ENCODE assay signal across 25 cellular contexts in genomic region chr2:211724933-211725332, GRCh38.
"Had no signal": no experiment of that assay in that cellular context is flagged by ENCODE, and none has a peak within 500 bp of the region (broad histone marks: within the 10 kb centered on the region; RNA-seq: fewer than 3 reads in every experiment).

No MANE protein-coding gene starts in this region.

- DNase-seq: activated CD4-positive, alpha-beta T cell treated with anti-CD3 and anti-CD28 coated beads for 48 hours; activated CD4-positive, alpha-beta T cell treated with anti-CD3 and anti-CD28 coated beads, Interleukin-2, amount 50 U/mL, for 48 hours; activated CD4-positive, CD25-positive, alpha-beta regulatory T cell treated with anti-CD3 and anti-CD28 coated beads, Interleukin-2, amount 50 U/mL, for 72 hours; activated CD8-positive, alpha-beta memory T cell treated with anti-CD3 and anti-CD28 coated beads, Interleukin-2, amount 10 ng/mL, durations not matched to agents 7 days and 5 days; activated effector memory CD4-positive, alpha-beta T cell treated with anti-CD3 and anti-CD28 coated beads, Interleukin-2, amount 50 U/mL, for 16 hours; activated naive CD4-positive, alpha-beta T cell treated with Interleukin-2 at 50 U/mL for 16 hours; activated naive CD8-positive, alpha-beta T cell treated with anti-CD3 and anti-CD28 coated beads, Interleukin-2, amount 50 U/mL, for 24 hours; activated T-cell treated with anti-CD3 and anti-CD28 coated beads, Interleukin-2, amount 50 U/mL, for 4 hours; amniotic stem cell; KG1; NCI-H1092; NCI-H1417 treated with DMSO at 0.1 percent for 48 hours; NCI-H1694; NCI-H2029; NCI-H345; NCI-H510A treated with DMSO at 0.1 percent for 48 hours; PC-3; SHP77 had no signal

- H3K27ac ChIP-seq: ascending aorta, SJSA1 had no signal

- ATAC-seq: activated CD8-positive, alpha-beta memory T cell treated with anti-CD3 and anti-CD28 coated beads, Interleukin-2, amount 10 ng/mL, durations not matched to agents 7 days and 5 days; activated naive CD4-positive, alpha-beta T cell treated with anti-CD3 and anti-CD28 coated beads, Interleukin-2, amount 50 U/mL, for 72 hours; activated naive CD8-positive, alpha-beta T cell treated with anti-CD3 and anti-CD28 coated beads, Interleukin-2, amount 50 U/mL, for 24 hours; activated T-cell treated with anti-CD3 and anti-CD28 coated beads, Interleukin-2, amount 50 U/mL, for 4 hours; PC-3; WTC11 had no signal

- H3K4me3 ChIP-seq: ascending aorta, SJSA1 had no signal

- H3K9me3 Mint-ChIP-seq: activated naive CD4-positive, alpha-beta T cell treated with anti-CD3 and anti-CD28 coated beads, Interleukin-2, amount 50 U/mL, for 72 hours; activated naive CD8-positive, alpha-beta T cell treated with anti-CD3 and anti-CD28 coated beads, Interleukin-2, amount 50 U/mL, for 24 hours; activated T-cell treated with anti-CD3 and anti-CD28 coated beads, Interleukin-2, amount 50 U/mL, for 4 hours; brain; T-helper 1 cell treated with Interleukin-12 subunit alpha and Interleukin-12 subunit beta and Interleukin-4 antibody, amounts not matched to agents 30 μg/mL and 1 μg/mL, for 36 hours; WTC11 had no signal

- H3K4me1 ChIP-seq: ascending aorta, SJSA1 had no signal

- H3K36me3 ChIP-seq: SJSA1 had no signal

- H3K9me3 ChIP-seq: ascending aorta, SJSA1 had no signal

- H3K4me1 Mint-ChIP-seq: activated CD8-positive, alpha-beta memory T cell treated with anti-CD3 and anti-CD28 coated beads, Interleukin-2, amount 10 ng/mL, durations not matched to agents 7 days and 5 days; activated naive CD8-positive, alpha-beta T cell treated with anti-CD3 and anti-CD28 coated beads, Interleukin-2, amount 50 U/mL, for 24 hours; brain; IgD-negative memory B cell; WTC11 had no signal

- H3K27me3 Mint-ChIP-seq: activated CD8-positive, alpha-beta memory T cell treated with anti-CD3 and anti-CD28 coated beads, Interleukin-2, amount 10 ng/mL, durations not matched to agents 7 days and 5 days; activated naive CD8-positive, alpha-beta T cell treated with anti-CD3 and anti-CD28 coated beads, Interleukin-2, amount 50 U/mL, for 24 hours; brain; IgD-negative memory B cell had no signal

- H3K27ac Mint-ChIP-seq: activated CD8-positive, alpha-beta memory T cell treated with anti-CD3 and anti-CD28 coated beads, Interleukin-2, amount 10 ng/mL, durations not matched to agents 7 days and 5 days; activated naive CD4-positive, alpha-beta T cell treated with anti-CD3 and anti-CD28 coated beads, Interleukin-2, amount 50 U/mL, for 72 hours; activated naive CD8-positive, alpha-beta T cell treated with anti-CD3 and anti-CD28 coated beads, Interleukin-2, amount 50 U/mL, for 24 hours; brain; IgD-negative memory B cell; T-helper 1 cell treated with Interleukin-12 subunit alpha and Interleukin-12 subunit beta and Interleukin-4 antibody, amounts not matched to agents 30 μg/mL and 1 μg/mL, for 36 hours; WTC11 had no signal

- H3K27me3 ChIP-seq: ascending aorta, SJSA1 had no signal

- H3K36me3 Mint-ChIP-seq: activated CD8-positive, alpha-beta memory T cell treated with anti-CD3 and anti-CD28 coated beads, Interleukin-2, amount 10 ng/mL, durations not matched to agents 7 days and 5 days; activated naive CD4-positive, alpha-beta T cell treated with anti-CD3 and anti-CD28 coated beads, Interleukin-2, amount 50 U/mL, for 72 hours; brain; IgD-negative memory B cell; WTC11 had no signal

- H3K4me3 Mint-ChIP-seq: activated CD8-positive, alpha-beta memory T cell treated with anti-CD3 and anti-CD28 coated beads, Interleukin-2, amount 10 ng/mL, durations not matched to agents 7 days and 5 days; activated naive CD8-positive, alpha-beta T cell treated with anti-CD3 and anti-CD28 coated beads, Interleukin-2, amount 50 U/mL, for 24 hours; activated T-cell treated with anti-CD3 and anti-CD28 coated beads, Interleukin-2, amount 50 U/mL, for 4 hours; brain; IgD-negative memory B cell; T-helper 1 cell treated with Interleukin-12 subunit alpha and Interleukin-12 subunit beta and Interleukin-4 antibody, amounts not matched to agents 30 μg/mL and 1 μg/mL, for 36 hours; WTC11 had no signal
